Comparison of ENCODE assay signal across 13 cellular contexts in genomic region chr19:47098608-47099007, GRCh38. TPM values are rescaled to one million over a fixed set of nuclear protein-coding genes. Genes with fewer than 3 reads are reported as not detected.
DNase-seq lines count a peak whose midpoint lies in the region; ATAC-seq, FAIRE-seq and TF ChIP-seq lines count a peak whose summit lies in the region.
"Had no signal": no experiment of that assay in that cellular context is flagged by ENCODE, and none has a peak within 500 bp of the region (broad histone marks: within the 10 kb centered on the region; RNA-seq: fewer than 3 reads in every experiment).

No MANE protein-coding gene starts in this region.

- 85 to 100% methylated on average over 5 to 6 of the region's 6 CpGs for WGBS in endodermal cell (ENCODE audit: insufficient coverage in 1 of 2, insufficient read length in 1 of 2), 2 experiments
- 94 to 97% (median 97%) methylated on average over 6 of the region's 6 CpGs for WGBS in spleen, 5 donors

- H3K36me3 Mint-ChIP-seq in activated CD8-positive, alpha-beta memory T cell treated with anti-CD3 and anti-CD28 coated beads, Interleukin-2, amount 10 ng/mL, durations not matched to agents 7 days and 5 days = peaks cover 27% of the 10 kb centered on the region
- H3K36me3 Mint-ChIP-seq in endodermal cell (ENCODE audit: low read depth) = peaks cover 24% of the 10 kb centered on the region

- H3K27me3 ChIP-seq in endodermal cell (ENCODE audit: control insufficient read depth, insufficient read depth, low read length, poor library complexity, severe bottlenecking) = no peaks in the 10 kb centered on the region
- H3K27me3 ChIP-seq in spleen (replicated peaks in 1 of 7) = no peaks in the 10 kb centered on the region

- no peaks in the 10 kb centered on the region for H3K27me3 Mint-ChIP-seq in activated CD8-positive, alpha-beta memory T cell treated with anti-CD3 and anti-CD28 coated beads, Interleukin-2, amount 10 ng/mL, durations not matched to agents 7 days and 5 days
- no peaks in the 10 kb centered on the region for H3K27me3 Mint-ChIP-seq in endodermal cell (ENCODE audit: insufficient read depth)
- H3K27me3 Mint-ChIP-seq: effector memory CD8-positive, alpha-beta T cell had no signal

- no peak for ATAC-seq in activated CD8-positive, alpha-beta memory T cell treated with anti-CD3 and anti-CD28 coated beads, Interleukin-2, amount 10 ng/mL, durations not matched to agents 7 days and 5 days
- ATAC-seq in GM18517 (IDR thresholded peaks at IDR 0.05; ENCODE audit: unreplicated experiment) = no peak
- ATAC-seq: effector memory CD8-positive, alpha-beta T cell; GM12878 had no signal

- H3K4me1 ChIP-seq in endodermal cell (ENCODE audit: control insufficient read depth, insufficient read depth, low read length) (no peaks in the 10 kb centered on the region), spleen (peaks cover 16 to 98% (median 60%) of the 10 kb centered on the region in 6 donors)

- no peak overlapping the region for H3K4me3 Mint-ChIP-seq in activated CD8-positive, alpha-beta memory T cell treated with anti-CD3 and anti-CD28 coated beads, Interleukin-2, amount 10 ng/mL, durations not matched to agents 7 days and 5 days
- no peak overlapping the region for H3K4me3 Mint-ChIP-seq in endodermal cell
- H3K4me3 Mint-ChIP-seq: effector memory CD8-positive, alpha-beta T cell had no signal

- H3K36me3 ChIP-seq in endodermal cell (ENCODE audit: control insufficient read depth, insufficient read depth, low read length) (peaks cover 38% of the 10 kb centered on the region), spleen (peaks cover 0 to 53% (median 14%) of the 10 kb centered on the region in 6 donors)

- CTCF ChIA-PET in activated CD8-positive, alpha-beta memory T cell treated with anti-CD3 and anti-CD28 coated beads, Interleukin-2, amount 10 ng/mL, durations not matched to agents 7 days and 5 days (lab: Charles Lee) = interaction anchor here (0.8 to 2.0 kb wide), 7 partner anchors 10 to 241 kb away, joined by 3 to 11 read pairs (median 4); partner anchors contain the start of gene ZC3H4

- no peak overlapping the region for H3K9ac ChIP-seq in endodermal cell (ENCODE audit: extremely low read depth, low read length, poor library complexity, severe bottlenecking)

- no peak overlapping the region for H3K27ac ChIP-seq in endodermal cell (ENCODE audit: low read depth, low read length)
- H3K27ac ChIP-seq in spleen = no peak overlapping the region

- DNase-seq in activated CD8-positive, alpha-beta memory T cell treated with anti-CD3 and anti-CD28 coated beads, Interleukin-2, amount 10 ng/mL, durations not matched to agents 7 days and 5 days = no peak
- no peak for DNase-seq in activated CD8-positive, alpha-beta memory T cell treated with anti-CD3 and anti-CD28 coated beads, Interleukin-2, amount 50 U/mL, for 48 hours
- DNase-seq in NCI-H1436 treated with DMSO at 0.1 percent for 48 hours (lab: John Stamatoyannopoulos, UW) (peak; percentile 30), endodermal cell (no peak), spleen (peak; percentile 9), urothelium cell line (ENCODE audit: low spot score) (no peak), LoVo (ENCODE audit: low spot score) (no peak)
- DNase-seq: DND-41; effector memory CD8-positive, alpha-beta T cell; NCI-H1417 treated with DMSO at 0.1 percent for 48 hours; NK-92 treated with Interleukin-12 subunit alpha and Interleukin-12 subunit beta, amount 100 ng/mL, for 24 hours had no signal

- H3K9me3 Mint-ChIP-seq in activated CD8-positive, alpha-beta memory T cell treated with anti-CD3 and anti-CD28 coated beads, Interleukin-2, amount 10 ng/mL, durations not matched to agents 7 days and 5 days (ENCODE audit: low read depth) = no peaks in the 10 kb centered on the region
- no peaks in the 10 kb centered on the region for H3K9me3 Mint-ChIP-seq in endodermal cell
- H3K9me3 Mint-ChIP-seq: effector memory CD8-positive, alpha-beta T cell had no signal

- H3K4me1 Mint-ChIP-seq in activated CD8-positive, alpha-beta memory T cell treated with anti-CD3 and anti-CD28 coated beads, Interleukin-2, amount 10 ng/mL, durations not matched to agents 7 days and 5 days = peaks cover 66% of the 10 kb centered on the region
- peaks cover 19% of the 10 kb centered on the region for H3K4me1 Mint-ChIP-seq in endodermal cell

- no peak for FAIRE-seq in urothelium cell line (lab: Jason Lieb, UNC)
- FAIRE-seq: GM12878 had no signal

- H3K4me3 ChIP-seq in endodermal cell (ENCODE audit: low read length) = no peak overlapping the region
- no peak overlapping the region for H3K4me3 ChIP-seq in spleen
- H3K4me3 ChIP-seq: GM12878 had no signal

- H3K27ac Mint-ChIP-seq in activated CD8-positive, alpha-beta memory T cell treated with anti-CD3 and anti-CD28 coated beads, Interleukin-2, amount 10 ng/mL, durations not matched to agents 7 days and 5 days = peak overlapping the region; percentile 40
- peak overlapping the region; percentile 59 for H3K27ac Mint-ChIP-seq in endodermal cell

- H3K9me3 ChIP-seq in endodermal cell (ENCODE audit: control insufficient read depth, low read length) (no peaks in the 10 kb centered on the region), spleen (no peaks in the 10 kb centered on the region)

- intact Hi-C loops in spleen (cut with DNase I; ENCODE audit: low total_unique reads) = no loop called here

- no peak for TF ChIP-seq CTCF in endodermal cell (conservative IDR thresholded peaks at IDR 0.05)
- TF ChIP-seq CTCF in spleen (IDR thresholded peaks at IDR 0.05 in 8 of 11, conservative IDR thresholded peaks at IDR 0.05 in 3 of 11) = no peak

- TF ChIP-seq POLR2A in spleen (IDR thresholded peaks at IDR 0.05) = no peak

RNA-seq across cellular contexts. Expression of gene ZC3H4, which starts 15.0 kb away (rescaled TPM):
- total RNA-seq in activated CD8-positive, alpha-beta memory T cell treated with anti-CD3 and anti-CD28 coated beads, Interleukin-2, amount 10 ng/mL, durations not matched to agents 7 days and 5 days = 100 to 1,000 TPM in 1 of 2 experiments, 10 to 100 TPM in 1; 98.9 to 114 TPM
- 10 to 100 TPM; 64.9 to 82.5 TPM for total RNA-seq in endodermal cell
- 23.7 TPM for polyA plus RNA-seq in endodermal cell (2013, experiment 1 of 2)
- 23.5 TPM for polyA plus RNA-seq in endodermal cell (2013, experiment 2 of 2)
- total RNA-seq in spleen = 10 to 100 TPM; 26.8 to 68.7 (median 44.1) TPM
- 10 to 100 TPM in 1 of 3 donors, 1 to 10 TPM in 2; 6.0 to 14.2 (median 7.5) TPM for polyA plus RNA-seq in spleen

RNA-seq across cellular contexts. Expression of gene SAE1, which starts 32.0 kb away (rescaled TPM):
- 100 to 1,000 TPM; 153 to 171 TPM for total RNA-seq in activated CD8-positive, alpha-beta memory T cell treated with anti-CD3 and anti-CD28 coated beads, Interleukin-2, amount 10 ng/mL, durations not matched to agents 7 days and 5 days
- total RNA-seq in endodermal cell (100 to 1,000 TPM; 187 to 240 TPM), spleen (10 to 100 TPM; 42.7 to 72.4 (median 59.5) TPM)
- 185 TPM for polyA plus RNA-seq in endodermal cell (2013, experiment 1 of 2)
- polyA plus RNA-seq in endodermal cell (2013, experiment 2 of 2) = 176 TPM
- polyA plus RNA-seq in spleen = 10 to 100 TPM; 28.1 to 53.3 (median 43.9) TPM

RNA-seq across cellular contexts. Expression of gene TMEM160, which starts 50.2 kb away (rescaled TPM):
- 10 to 100 TPM; 77.5 to 87.8 TPM for total RNA-seq in activated CD8-positive, alpha-beta memory T cell treated with anti-CD3 and anti-CD28 coated beads, Interleukin-2, amount 10 ng/mL, durations not matched to agents 7 days and 5 days
- total RNA-seq in endodermal cell (10 to 100 TPM; 61.8 to 69.5 TPM), spleen (10 to 100 TPM; 23.6 to 31.0 (median 26.3) TPM)
- 44.2 TPM for polyA plus RNA-seq in endodermal cell (2013, experiment 1 of 2)
- polyA plus RNA-seq in endodermal cell (2013, experiment 2 of 2) = 34.1 TPM
- polyA plus RNA-seq in spleen = 10 to 100 TPM in 2 of 3 donors, 1 to 10 TPM in 1; 7.4 to 20.5 (median 10.1) TPM

Comparison
In these comparisons a context has a peak if more than half of its experiments do, and no peak if none do; other contexts are left out.
1. DNase-seq: peak in NCI-H1436 treated with DMSO at 0.1 percent for 48 hours (single experiment) and spleen (single experiment); none in activated CD8-positive, alpha-beta memory T cell treated with anti-CD3 and anti-CD28 coated beads, Interleukin-2, amount 10 ng/mL, durations not matched to agents 7 days and 5 days (single experiment), activated CD8-positive, alpha-beta memory T cell treated with anti-CD3 and anti-CD28 coated beads, Interleukin-2, amount 50 U/mL, for 48 hours (single experiment), endodermal cell (single experiment), urothelium cell line (single experiment) and LoVo (single experiment).